In genomic region chr1:5386371-5386770, GRCh38 we compare ENCODE assay signal across 26 cellular contexts.
"Had no signal": no experiment of that assay in that cellular context is flagged by ENCODE, and none has a peak within 500 bp of the region (broad histone marks: within the 10 kb centered on the region; RNA-seq: fewer than 3 reads in every experiment).

No MANE protein-coding gene starts in this region.

- DNase-seq: colonic mucosa; cortex of kidney; effector CD8-positive, alpha-beta T cell; effector memory CD8-positive, alpha-beta T cell; endodermal cell; erythroblast; esophagus squamous epithelium; foreskin fibroblast; foreskin melanocyte; gastrocnemius medialis; glutamatergic neuron; head of caudate nucleus; hypothalamus; immature natural killer cell; islet precursor cell; kidney; kidney glomerular epithelial cell; left colon; left ventricle myocardium superior; lower lobe of right lung; mesenchymal stem cell; mucosa of descending colon; naive B cell had no signal

- H3K4me1 ChIP-seq: colonic mucosa, esophagus squamous epithelium, gastrocnemius medialis, lower lobe of right lung had no signal

- H3K36me3 ChIP-seq: colonic mucosa, esophagus squamous epithelium, gastrocnemius medialis, lower lobe of right lung had no signal

- H2AFZ ChIP-seq: hepatocyte had no signal

- ATAC-seq: effector memory CD8-positive, alpha-beta T cell; gastrocnemius medialis; left colon; left lobe of liver; left ventricle myocardium superior; lower lobe of right lung; mucosa of descending colon had no signal

- H3K27me3 ChIP-seq: colonic mucosa had no signal

- H3K9me3 ChIP-seq: colonic mucosa, esophagus squamous epithelium, gastrocnemius medialis, lower lobe of right lung, mucosa of descending colon had no signal

- H3K27ac ChIP-seq: colonic mucosa, epithelial cell of prostate, esophagus squamous epithelium, gastrocnemius medialis, hepatocyte, lower lobe of right lung had no signal

- H3K4me3 ChIP-seq: colonic mucosa, esophagus squamous epithelium, gastrocnemius medialis, hepatocyte, lower lobe of right lung, mucosa of descending colon had no signal

- H3K4me2 ChIP-seq: hepatocyte had no signal
